In genomic region chr16:10945065-10945787, GRCh38 we compare ENCODE assay signal across 8 cellular contexts. TPM values are rescaled to one million over a fixed set of nuclear protein-coding genes. Genes with fewer than 3 reads are reported as not detected.
DNase-seq lines count a peak whose midpoint lies in the region; ATAC-seq and TF ChIP-seq lines count a peak whose summit lies in the region.

No MANE protein-coding gene starts in this region.

- peaks cover 50% of the 10 kb centered on the region for H3K4me1 ChIP-seq in GM23338 (ENCODE audit: insufficient read depth)

- H3K27ac ChIP-seq in GM23338 (ENCODE audit: low read depth) (0 out of 2 replicates have a peak overlapping the region, but pooled peaks have one; percentile 23), SK-N-MC (no peak overlapping the region)

- no peak overlapping the region for H2AFZ ChIP-seq in GM23338

- no peak overlapping the region for H3K27ac Mint-ChIP-seq in GM23338

- TF ChIP-seq CTCF in GM23338 (conservative IDR thresholded peaks at IDR 0.05; ENCODE audit: low read depth in 2 of 2): no peak
- no peak for TF ChIP-seq CTCF in fibroblast of villous mesenchyme (IDR thresholded peaks at IDR 0.05; ENCODE audit: insufficient read depth, low read depth, low read length)

- peaks cover 58% of the 10 kb centered on the region for H3K79me2 ChIP-seq in GM23338 (replicated peaks; ENCODE audit: insufficient read depth)

- peaks cover 61% of the 10 kb centered on the region for H3K4me1 Mint-ChIP-seq in GM23338

- 0 out of 2 replicates have a peak, but pooled peaks cover 5% of the 10 kb centered on the region for H3K27me3 ChIP-seq in GM23338 (ENCODE audit: insufficient read depth)

- H3K4me2 ChIP-seq in GM23338: peak overlapping the region; percentile 88

- H3K9me3 ChIP-seq in SK-N-MC (ENCODE audit: low read depth, low read length): no peaks in the 10 kb centered on the region

- no peak for ATAC-seq in GM23338
- no peak for ATAC-seq in GM19463 (IDR thresholded peaks at IDR 0.05; ENCODE audit: unreplicated experiment)

- peak overlapping the region; percentile 82 for H3K4me3 Mint-ChIP-seq in GM23338

- H3K9me2 ChIP-seq in GM23338 (ENCODE audit: insufficient read depth): no peaks in the 10 kb centered on the region

- H3F3A ChIP-seq in GM23338 (replicated peaks; ENCODE audit: low read depth): peaks cover 12% of the 10 kb centered on the region; the same call in 1 of the 2 replicates

- peak overlapping the region; percentile 93 for H3K4me3 ChIP-seq in GM23338
- H3K4me3 ChIP-seq in SK-N-MC: peak overlapping the region; percentile 81
- H3K4me3 ChIP-seq in fibroblast of villous mesenchyme (ENCODE audit: low read depth, low read length): peak overlapping the region; percentile 92
- H3K4me3 ChIP-seq in skeletal muscle cell (ENCODE audit: low read depth, low read length): peak overlapping the region; percentile 60

- DNase-seq in GM23338 (ENCODE audit: low spot score) (no peak), SK-N-MC (ENCODE audit: low read depth, low spot score) (no peak), fibroblast of villous mesenchyme (ENCODE audit: low read depth) (no peak), skeletal muscle cell (ENCODE audit: low read depth) (no peak), HEK293T (ENCODE audit: extremely low spot score) (no peak), HPDE6-E6E7 (ENCODE audit: extremely low spot score) (no peak), NCI-H446 (lab: John Stamatoyannopoulos, UW) (no peak)

- H3K9ac ChIP-seq in SK-N-MC (ENCODE audit: insufficient read length): peak overlapping the region; percentile 71

- no peaks in the 10 kb centered on the region; the same call in 2 of the 3 replicates for H3K36me3 Mint-ChIP-seq in GM23338 (ENCODE audit: low read depth)

- CTCF ChIA-PET in HEK293T (lab: Yijun Ruan, JAX): interaction anchor here (0.5 to 1.2 kb wide), 3 partner anchors 8 to 200 kb away, joined by 3 to 4 read pairs (median 4); no protein-coding TSS in a partner anchor

- H3K36me3 ChIP-seq in GM23338 (ENCODE audit: insufficient read depth) (no peaks in the 10 kb centered on the region), SK-N-MC (ENCODE audit: insufficient read depth, low read length) (no peaks in the 10 kb centered on the region)

- no peaks in the 10 kb centered on the region for H3K9me3 Mint-ChIP-seq in GM23338

- peaks cover 19% of the 10 kb centered on the region for H4K20me1 ChIP-seq in GM23338 (replicated peaks; ENCODE audit: insufficient read depth)

- POLR2A ChIA-PET in HEK293T (lab: Yijun Ruan, JAX): no interaction called here

- H3K27me3 Mint-ChIP-seq in GM23338 (ENCODE audit: insufficient read depth, low read depth, poor library complexity): peaks cover 9% of the 10 kb centered on the region

TF ChIP-seq in GM23338, 12 proteins besides CTCF, POLR2A, EP300 and RAD21:
- TF ChIP-seq ZNF331 (CRISPR knock-in tag; IDR thresholded peaks at IDR 0.05; ENCODE audit: low read depth) (no peak), NANOG (IDR thresholded peaks at IDR 0.05; ENCODE audit: borderline replicate concordance) (no peak)

TF ChIP-seq in HEK293T, 16 proteins besides CTCF, POLR2A, EP300 and RAD21:
- no peak for TF ChIP-seq ELF4 (IDR thresholded peaks at IDR 0.05)

RNA-seq across cellular contexts. Expression of gene CLEC16A, which starts 0.9 kb away (rescaled TPM):
- 17.3 and 24.1 TPM in 2 replicates for total RNA-seq in GM23338 (2014; rRNA removed; shearing (Covaris generic))
- polyA plus RNA-seq in GM23338 (2016; fragmentation: Nextera tagmentation; extraction: Ambion mirVana): 8.4 and 9.9 TPM in 2 replicates
- 28.7 and 32.4 TPM in 2 replicates for total RNA-seq in fibroblast of villous mesenchyme

RNA-seq across cellular contexts. Expression of gene DEXI, which starts 3.0 kb away (rescaled TPM):
- 56.5 and 58.2 TPM in 2 replicates for total RNA-seq in GM23338 (2014; rRNA removed; shearing (Covaris generic))
- 25.7 and 26.5 TPM in 2 replicates for polyA plus RNA-seq in GM23338 (2016; fragmentation: Nextera tagmentation; extraction: Ambion mirVana)
- 40.2 and 41.2 TPM in 2 replicates for total RNA-seq in fibroblast of villous mesenchyme
